Comparison of ENCODE assay signal across 9 cellular contexts in the genomic region with DNA sequence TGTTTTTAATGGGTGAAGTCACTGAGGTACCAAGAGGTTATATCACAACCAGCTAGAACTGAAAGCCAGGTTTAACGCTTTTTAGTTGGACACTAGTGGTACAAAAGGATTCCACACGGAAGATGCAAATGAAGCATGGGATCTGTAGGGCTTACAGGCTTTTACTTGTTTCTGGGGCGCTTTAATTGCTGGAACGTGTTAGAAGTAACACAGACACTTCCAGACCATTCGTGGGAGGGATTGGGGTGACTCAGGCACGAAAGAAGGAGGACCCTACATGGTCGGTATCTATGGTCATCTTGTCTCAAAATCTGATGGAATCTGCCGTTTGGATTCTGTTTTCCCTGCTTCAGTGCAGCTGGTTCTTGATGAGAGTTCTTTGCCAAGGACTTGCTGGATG. TPM values are rescaled to one million over a fixed set of nuclear protein-coding genes. Genes with fewer than 3 reads are reported as not detected.
DNase-seq lines count a peak whose midpoint lies in the region; ATAC-seq and TF ChIP-seq lines count a peak whose summit lies in the region.
"Had no signal": no experiment of that assay in that cellular context is flagged by ENCODE, and none has a peak within 500 bp of the region (broad histone marks: within the 10 kb centered on the region; RNA-seq: fewer than 3 reads in every experiment).

No MANE protein-coding gene starts in this region.

- H3K27ac ChIP-seq in 22Rv1 = peak overlapping the region; percentile 61; the same call in 1 of the 2 replicates
- H3K27ac ChIP-seq in body of pancreas = no peak overlapping the region
- peak overlapping the region; percentile 35 for H3K27ac ChIP-seq in mesenchymal stem cell (ENCODE audit: low read length, poor library complexity, severe bottlenecking)

- H2AK5ac ChIP-seq in mesenchymal stem cell (ENCODE audit: low read length, severe bottlenecking) = no peak overlapping the region

- no peaks in the 10 kb centered on the region for H3K27me3 ChIP-seq in body of pancreas
- H3K27me3 ChIP-seq in mesenchymal stem cell (ENCODE audit: control insufficient read depth in 1 of 2, insufficient read depth in 1 of 2, low read length in 2 of 2) = peaks cover 0 to 10% of the 10 kb centered on the region in 2 experiments

- H2BK12ac ChIP-seq in mesenchymal stem cell (ENCODE audit: low read length in 2 of 2) = no peak overlapping the region

- H2AFZ ChIP-seq in mesenchymal stem cell (ENCODE audit: low read depth, low read length) = no peak overlapping the region

- peak overlapping the region; percentile 95 for H3K4me3 Mint-ChIP-seq in HFFc6

- no peak overlapping the region for H3K23ac ChIP-seq in mesenchymal stem cell (ENCODE audit: low read length in 2 of 2)

- no peak overlapping the region for H2BK120ac ChIP-seq in mesenchymal stem cell (ENCODE audit: low read depth, low read length)

- H3K4me1 Mint-ChIP-seq in HFFc6 (ENCODE audit: low read depth) = peaks cover 21% of the 10 kb centered on the region

- no peak overlapping the region for H4K8ac ChIP-seq in mesenchymal stem cell (ENCODE audit: low read length)

- no peak overlapping the region for H3K14ac ChIP-seq in mesenchymal stem cell (ENCODE audit: low read length in 2 of 2)

- H3K79me1 ChIP-seq in mesenchymal stem cell (replicated peaks; ENCODE audit: low read length, poor library complexity, severe bottlenecking) = peaks cover 13% of the 10 kb centered on the region

- H3K36me3 ChIP-seq in body of pancreas (replicated peaks in 1 of 2; ENCODE audit: insufficient read depth in 1 of 2, low read depth in 2 of 2) (peaks cover 0 to 14% of the 10 kb centered on the region in 2 donors), mesenchymal stem cell (ENCODE audit: control insufficient read depth in 1 of 2, insufficient read depth in 2 of 2, low read depth in 1 of 2, low read length in 2 of 2) (peaks cover 17 to 32% of the 10 kb centered on the region in 2 experiments)

- H3K18ac ChIP-seq in mesenchymal stem cell (ENCODE audit: low read depth in 1 of 2, low read length in 2 of 2) = no peak overlapping the region

- H2BK5ac ChIP-seq in mesenchymal stem cell (ENCODE audit: low read depth, low read length, poor library complexity, severe bottlenecking) = no peak overlapping the region

- intact Hi-C loops in body of pancreas (cut with DNase I) = no loop called here

- H3K36me3 Mint-ChIP-seq in HFFc6 (ENCODE audit: low read depth) = peaks cover 19% of the 10 kb centered on the region; the same call in 1 of the 2 replicates

- H3K27ac Mint-ChIP-seq in HFFc6 = peak overlapping the region; percentile 82

- no peaks in the 10 kb centered on the region for H3K27me3 Mint-ChIP-seq in HFFc6 (ENCODE audit: insufficient read depth)

- no peak overlapping the region for H3K4ac ChIP-seq in mesenchymal stem cell (ENCODE audit: low read depth in 1 of 2, low read length in 2 of 2)

- DNase-seq in HFFc6 = no peak
- no peak for DNase-seq in body of pancreas
- peak; percentile 42 for DNase-seq in mesenchymal stem cell
- DNase-seq in OCI-M1 (lab: John Stamatoyannopoulos, UW) = no peak
- DNase-seq in foreskin melanocyte = no peak

- no peak for ATAC-seq in body of pancreas
- no peak for ATAC-seq in GM19351 (IDR thresholded peaks at IDR 0.05; ENCODE audit: unreplicated experiment)
- ATAC-seq in GM18867 (IDR thresholded peaks at IDR 0.05; ENCODE audit: unreplicated experiment) = no peak

- H3K4me3 ChIP-seq in body of pancreas (peak overlapping the region; percentile 91 to 100), mesenchymal stem cell (ENCODE audit: insufficient read depth in 1 of 2, low read depth in 1 of 2, low read length in 2 of 2) (peak overlapping the region in 1 of 2 experiments; percentile 97)

- no peak for TF ChIP-seq POLR2A in body of pancreas (IDR thresholded peaks at IDR 0.05)

- TF ChIP-seq CTCF in 22Rv1 (IDR thresholded peaks at IDR 0.05) (no peak), HFFc6 (IDR thresholded peaks at IDR 0.05) (no peak), body of pancreas (IDR thresholded peaks at IDR 0.05) (no peak)

- no peaks in the 10 kb centered on the region for H3K9me3 Mint-ChIP-seq in HFFc6

- H4K91ac ChIP-seq in mesenchymal stem cell (ENCODE audit: low read length) = no peak overlapping the region

- H3K4me1 ChIP-seq in body of pancreas (peaks cover 26% of the 10 kb centered on the region), mesenchymal stem cell (ENCODE audit: control insufficient read depth, insufficient read depth, low read depth, low read length) (peaks cover 2% of the 10 kb centered on the region)

- H2BK15ac ChIP-seq in mesenchymal stem cell (ENCODE audit: low read depth, poor library complexity, severe bottlenecking) = no peak overlapping the region

- 14 to 26% methylated on average over 8 of the region's 8 CpGs for WGBS in body of pancreas, 2 donors
- 32% methylated on average over 8 of the region's 8 CpGs for WGBS in mesenchymal stem cell

- H3K9me3 ChIP-seq in body of pancreas = no peaks in the 10 kb centered on the region
- H3K9me3 ChIP-seq in mesenchymal stem cell (ENCODE audit: control insufficient read depth, low read length) = no peaks in the 10 kb centered on the region

- H3K4me2 ChIP-seq in mesenchymal stem cell (ENCODE audit: low read length, poor library complexity, severe bottlenecking) = peak overlapping the region; percentile 88

- peak overlapping the region; percentile 93 for H3K9ac ChIP-seq in mesenchymal stem cell (ENCODE audit: low read length)

RNA-seq across cellular contexts. Expression of a gene that starts 1.0 kb away (rescaled TPM):
- 100 to 1,000 TPM; 155 to 174 (median 167) TPM for total RNA-seq in HFFc6 (2021; fragmentation: NEBNext Ultra II Directional; extraction: Animal tissue kit (Norgen Biotek cat#: 25700))
- 10 to 100 TPM; 37.6 to 55.4 TPM for total RNA-seq in body of pancreas
- 133 TPM for polyA plus RNA-seq in mesenchymal stem cell (2013, experiment 1 of 2)
- polyA plus RNA-seq in mesenchymal stem cell (2013, experiment 2 of 2) = 137 TPM

RNA-seq across cellular contexts. Expression of a gene that starts 12.6 kb away (rescaled TPM):
- total RNA-seq in HFFc6 (2021; fragmentation: NEBNext Ultra II Directional; extraction: Animal tissue kit (Norgen Biotek cat#: 25700)) = under 1 TPM in 4 of 6 experiments, not detected in 2; 0.11 to 0.26 (median 0.17) TPM
- total RNA-seq in body of pancreas = 1 to 10 TPM; 1.3 to 2.1 TPM
- 0.06 TPM for polyA plus RNA-seq in mesenchymal stem cell (2013, experiment 1 of 2)
- 0.10 TPM for polyA plus RNA-seq in mesenchymal stem cell (2013, experiment 2 of 2)
- total RNA-seq: T-helper 1 cell treated with Interleukin-12 subunit alpha and Interleukin-12 subunit beta and Interleukin-4 antibody, amounts not matched to agents 30 ng/mL and 1 ng/mL, for 36 hours had no signal

Comparison
In these comparisons a context has a peak if more than half of its experiments do, and no peak if none do; other contexts are left out.
1. H3K27ac ChIP-seq: peak in 22Rv1 (single experiment) and mesenchymal stem cell (single experiment); none in body of pancreas (0 of 4).